Comparison of ENCODE assay signal across 15 cellular contexts in genomic region chr2:3615541-3616200, GRCh38. TPM values are rescaled to one million over a fixed set of nuclear protein-coding genes. Genes with fewer than 3 reads are reported as not detected.
"Had no signal": no experiment of that assay in that cellular context is flagged by ENCODE, and none has a peak within 500 bp of the region (broad histone marks: within the 10 kb centered on the region; RNA-seq: fewer than 3 reads in every experiment).

No MANE protein-coding gene starts in this region.

RNA-seq across cellular contexts. Expression of gene COLEC11, which starts 20.8 kb away (rescaled TPM):
- total RNA-seq: activated CD4-positive, alpha-beta memory T cell treated with anti-CD3 and anti-CD28 coated beads, Interleukin-2, amount 10 ng/mL, durations not matched to agents 7 days and 5 days; foreskin keratinocyte had no signal

RNA-seq across cellular contexts. Expression of gene ALLC, which starts 42.3 kb away (rescaled TPM):
- total RNA-seq: activated CD4-positive, alpha-beta memory T cell treated with anti-CD3 and anti-CD28 coated beads, Interleukin-2, amount 10 ng/mL, durations not matched to agents 7 days and 5 days; activated CD4-positive, alpha-beta T cell treated with anti-CD3 and anti-CD28 coated beads, Interleukin-2, amount 10 ng/mL, durations not matched to agents 7 days and 5 days; activated naive CD4-positive, alpha-beta T cell treated with anti-CD3 and anti-CD28 coated beads for 36 hours; activated naive CD8-positive, alpha-beta T cell treated with anti-CD3 and anti-CD28 coated beads for 36 hours; activated T-helper 17 cell treated with anti-CD3 and anti-CD28 coated beads, Interleukin-2, amount 50 U/mL, for 72 hours; ascending aorta; cardiac muscle cell; cerebellum; dermis blood vessel endothelial cell; esophagus muscularis mucosa; foreskin keratinocyte; gastrocnemius medialis; T-cell; T-helper 2 cell treated with Interferon-gamma antibody and Interleukin-4, amounts not matched to agents 100 ng/mL and 5 ng/mL, for 36 hours; WTC11 had no signal
